9 cellular contexts compared by ENCODE assay signal in genomic region chr1:27366113-27366410, GRCh38. TPM values are rescaled to one million over a fixed set of nuclear protein-coding genes. Genes with fewer than 3 reads are reported as not detected.
A peak's percentile ranks its signal among the peaks of the same experiment; 100 is the strongest.
DNase-seq lines count a peak whose midpoint lies in the region; ATAC-seq and TF ChIP-seq lines count a peak whose summit lies in the region.
"Had no signal": no experiment of that assay in that cellular context is flagged by ENCODE, and none has a peak within 500 bp of the region (broad histone marks: within the 10 kb centered on the region; RNA-seq: fewer than 3 reads in every experiment).

No MANE protein-coding gene starts in this region.

- H3K4me1 ChIP-seq in HUES48 (ENCODE audit: control insufficient read depth, insufficient read depth, low read length) (peaks cover 19% of the 10 kb centered on the region), stomach smooth muscle (ENCODE audit: control insufficient read depth, insufficient read depth, low read length) (peaks cover 27% of the 10 kb centered on the region)

- H3K9ac ChIP-seq in HUES48 (ENCODE audit: low read depth, low read length), result no peak overlapping the region; the same call in 1 of the 2 replicates
- peak overlapping the region; percentile 76 to 87 for H3K9ac ChIP-seq in stomach smooth muscle (ENCODE audit: low read length in 2 of 2)

- H3K9me3 Mint-ChIP-seq in natural killer cell treated with Interleukin-12 subunit alpha and Interleukin-12 subunit beta and Interleukin-15 and Interleukin-18, amount 100 ng/mL, for 72 hours, result no peaks in the 10 kb centered on the region

- no peaks in the 10 kb centered on the region for H3K9me3 ChIP-seq in HUES48 (ENCODE audit: control insufficient read depth, insufficient read depth, low read length)
- no peaks in the 10 kb centered on the region for H3K9me3 ChIP-seq in stomach smooth muscle (ENCODE audit: control insufficient read depth in 2 of 2, low read length in 2 of 2)

- no peak for TF ChIP-seq CTCF in GM13977 (IDR thresholded peaks at IDR 0.05; ENCODE audit: extremely low read depth, insufficient read depth, missing control alignments)

- H3K27me3 ChIP-seq in HUES48 (ENCODE audit: control insufficient read depth, insufficient read depth, low read length) (peaks cover 13% of the 10 kb centered on the region), stomach smooth muscle (ENCODE audit: control insufficient read depth in 1 of 2, insufficient read depth in 2 of 2, low read length in 2 of 2) (no peaks in the 10 kb centered on the region)

- H3K4me3 ChIP-seq in HUES48 (ENCODE audit: low read depth, low read length) (peak overlapping the region; percentile 69), stomach smooth muscle (ENCODE audit: low read length in 2 of 2) (peak overlapping the region; percentile 59 to 84)

- peak overlapping the region; percentile 77 to 81 for H3K27ac Mint-ChIP-seq in natural killer cell treated with Interleukin-12 subunit alpha and Interleukin-12 subunit beta and Interleukin-15 and Interleukin-18, amount 100 ng/mL, for 72 hours

- H3K36me3 ChIP-seq in HUES48 (ENCODE audit: control insufficient read depth, insufficient read depth, low read length), result no peaks in the 10 kb centered on the region
- H3K36me3 ChIP-seq in stomach smooth muscle (ENCODE audit: control insufficient read depth in 2 of 2, insufficient read depth in 2 of 2, low read length in 2 of 2), result peaks cover 9 to 22% of the 10 kb centered on the region in 2 donors

- no peaks in the 10 kb centered on the region for H3K36me3 Mint-ChIP-seq in natural killer cell treated with Interleukin-12 subunit alpha and Interleukin-12 subunit beta and Interleukin-15 and Interleukin-18, amount 100 ng/mL, for 72 hours

- peak overlapping the region; percentile 90 for H3K4me3 Mint-ChIP-seq in natural killer cell treated with Interleukin-12 subunit alpha and Interleukin-12 subunit beta and Interleukin-15 and Interleukin-18, amount 100 ng/mL, for 72 hours

- H3K27ac ChIP-seq in HUES48 (ENCODE audit: low read depth, low read length), result peak overlapping the region; percentile 50
- peak overlapping the region; percentile 95 for H3K27ac ChIP-seq in stomach smooth muscle (ENCODE audit: low read length)

- no peaks in the 10 kb centered on the region for H3K27me3 Mint-ChIP-seq in natural killer cell treated with Interleukin-12 subunit alpha and Interleukin-12 subunit beta and Interleukin-15 and Interleukin-18, amount 100 ng/mL, for 72 hours

- peak; percentile 84 for DNase-seq in GM13977 (ENCODE audit: low spot score)
- DNase-seq in RKO (ENCODE audit: low spot score), result peak; percentile 83
- peak; percentile 90 for DNase-seq in activated effector memory CD4-positive, alpha-beta T cell treated with anti-CD3 and anti-CD28 coated beads, Interleukin-2, amount 50 U/mL, for 16 hours
- DNase-seq in fibroblast of the conjunctiva (ENCODE audit: low read depth), result peak; percentile 47
- DNase-seq in natural killer cell treated with Interleukin-12 subunit alpha and Interleukin-12 subunit beta and Interleukin-15 and Interleukin-18, amount 100 ng/mL, for 72 hours (ENCODE audit: low spot score), result peak; percentile 89
- no peak for DNase-seq in NK-92 (lab: John Stamatoyannopoulos, UW; ENCODE audit: unreplicated experiment)

- peak; percentile 80 to 84 for ATAC-seq in natural killer cell treated with Interleukin-12 subunit alpha and Interleukin-12 subunit beta and Interleukin-15 and Interleukin-18, amount 100 ng/mL, for 72 hours

- in situ Hi-C loops in GM13977 (cut with MboI; ENCODE audit: low pct_unique_long_range_greater_than_20kb, low sequenced_read_pairs, unreplicated experiment), result no loop called here

- H3K4me1 Mint-ChIP-seq in natural killer cell treated with Interleukin-12 subunit alpha and Interleukin-12 subunit beta and Interleukin-15 and Interleukin-18, amount 100 ng/mL, for 72 hours (ENCODE audit: low read depth in 2 of 2), result peaks cover 23 to 25% of the 10 kb centered on the region in 2 donors

RNA-seq across cellular contexts. Expression of gene MAP3K6, which starts 0.7 kb away (rescaled TPM):
- 1 to 10 TPM; 8.5 TPM for total RNA-seq in natural killer cell treated with Interleukin-12 subunit alpha and Interleukin-12 subunit beta and Interleukin-15 and Interleukin-18, amount 100 ng/mL, for 72 hours

RNA-seq across cellular contexts. Expression of gene FCN3, which starts 8.6 kb away (rescaled TPM):
- not detected for total RNA-seq in natural killer cell treated with Interleukin-12 subunit alpha and Interleukin-12 subunit beta and Interleukin-15 and Interleukin-18, amount 100 ng/mL, for 72 hours

RNA-seq across cellular contexts. Expression of gene CD164L2, which starts 17.1 kb away (rescaled TPM):
- total RNA-seq in natural killer cell treated with Interleukin-12 subunit alpha and Interleukin-12 subunit beta and Interleukin-15 and Interleukin-18, amount 100 ng/mL, for 72 hours, result not detected
- total RNA-seq: subcutaneous adipose tissue had no signal

RNA-seq across cellular contexts. Expression of gene SYTL1, which starts 24.2 kb away (rescaled TPM):
- 10 to 100 TPM; 24.2 to 39.5 TPM for total RNA-seq in natural killer cell treated with Interleukin-12 subunit alpha and Interleukin-12 subunit beta and Interleukin-15 and Interleukin-18, amount 100 ng/mL, for 72 hours

RNA-seq across cellular contexts. Expression of gene GPR3, which starts 26.4 kb away (rescaled TPM):
- total RNA-seq in natural killer cell treated with Interleukin-12 subunit alpha and Interleukin-12 subunit beta and Interleukin-15 and Interleukin-18, amount 100 ng/mL, for 72 hours, result 1 to 10 TPM in 1 of 2 donors, under 1 TPM in 1; 0.64 to 1.1 TPM
